In the genomic region with DNA sequence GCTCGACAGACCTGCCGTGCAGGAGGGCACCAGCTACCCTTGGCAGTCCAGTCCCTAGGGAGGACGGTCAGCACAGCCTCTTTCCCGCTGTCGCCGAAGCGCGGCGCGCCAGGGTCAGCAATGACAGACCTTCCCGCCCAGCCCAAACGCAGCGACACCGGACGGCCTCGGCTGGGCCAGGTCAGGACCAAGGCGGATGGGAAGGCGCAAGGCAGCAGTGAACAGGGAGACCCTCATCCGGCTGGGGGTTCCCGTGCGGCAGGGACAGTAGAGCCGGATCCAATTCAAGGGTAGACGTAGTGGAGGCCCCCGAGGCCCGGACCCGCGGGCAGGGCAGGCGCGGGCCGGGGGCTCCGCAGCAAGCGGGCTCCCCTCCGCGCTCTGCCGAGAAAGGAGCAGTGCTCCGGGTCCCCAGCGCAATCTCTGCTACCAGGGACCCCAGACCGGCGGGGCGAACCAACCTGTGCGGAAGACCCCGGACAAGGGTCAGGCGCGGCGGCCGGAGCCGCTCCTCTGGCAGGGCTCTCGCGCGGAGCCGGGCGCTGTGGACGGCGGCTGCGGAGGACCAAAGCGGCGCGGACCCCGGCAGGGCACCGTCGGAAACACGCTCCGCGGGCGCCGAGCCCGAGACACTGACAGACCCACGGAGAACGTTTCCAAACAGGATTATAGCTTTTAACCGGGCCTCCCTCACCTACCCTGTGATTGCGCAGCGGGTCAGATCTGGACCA, we compare ENCODE assay signal across 8 cellular contexts. TPM values are rescaled to one million over a fixed set of nuclear protein-coding genes. Genes with fewer than 3 reads are reported as not detected.
DNase-seq lines count a peak whose midpoint lies in the region; ATAC-seq and TF ChIP-seq lines count a peak whose summit lies in the region.

A gene with protein sequence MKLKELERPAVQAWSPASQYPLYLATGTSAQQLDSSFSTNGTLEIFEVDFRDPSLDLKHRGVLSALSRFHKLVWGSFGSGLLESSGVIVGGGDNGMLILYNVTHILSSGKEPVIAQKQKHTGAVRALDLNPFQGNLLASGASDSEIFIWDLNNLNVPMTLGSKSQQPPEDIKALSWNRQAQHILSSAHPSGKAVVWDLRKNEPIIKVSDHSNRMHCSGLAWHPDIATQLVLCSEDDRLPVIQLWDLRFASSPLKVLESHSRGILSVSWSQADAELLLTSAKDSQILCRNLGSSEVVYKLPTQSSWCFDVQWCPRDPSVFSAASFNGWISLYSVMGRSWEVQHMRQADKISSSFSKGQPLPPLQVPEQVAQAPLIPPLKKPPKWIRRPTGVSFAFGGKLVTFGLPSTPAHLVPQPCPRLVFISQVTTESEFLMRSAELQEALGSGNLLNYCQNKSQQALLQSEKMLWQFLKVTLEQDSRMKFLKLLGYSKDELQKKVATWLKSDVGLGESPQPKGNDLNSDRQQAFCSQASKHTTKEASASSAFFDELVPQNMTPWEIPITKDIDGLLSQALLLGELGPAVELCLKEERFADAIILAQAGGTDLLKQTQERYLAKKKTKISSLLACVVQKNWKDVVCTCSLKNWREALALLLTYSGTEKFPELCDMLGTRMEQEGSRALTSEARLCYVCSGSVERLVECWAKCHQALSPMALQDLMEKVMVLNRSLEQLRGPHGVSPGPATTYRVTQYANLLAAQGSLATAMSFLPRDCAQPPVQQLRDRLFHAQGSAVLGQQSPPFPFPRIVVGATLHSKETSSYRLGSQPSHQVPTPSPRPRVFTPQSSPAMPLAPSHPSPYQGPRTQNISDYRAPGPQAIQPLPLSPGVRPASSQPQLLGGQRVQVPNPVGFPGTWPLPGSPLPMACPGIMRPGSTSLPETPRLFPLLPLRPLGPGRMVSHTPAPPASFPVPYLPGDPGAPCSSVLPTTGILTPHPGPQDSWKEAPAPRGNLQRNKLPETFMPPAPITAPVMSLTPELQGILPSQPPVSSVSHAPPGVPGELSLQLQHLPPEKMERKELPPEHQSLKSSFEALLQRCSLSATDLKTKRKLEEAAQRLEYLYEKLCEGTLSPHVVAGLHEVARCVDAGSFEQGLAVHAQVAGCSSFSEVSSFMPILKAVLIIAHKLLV (minus strand): TSS at position 541 of the 731 bp plus-strand sequence. CDS start 2,909 bp downstream, outside the sequence.

- H3K4me3 Mint-ChIP-seq in activated CD4-positive, alpha-beta T cell treated with anti-CD3 and anti-CD28 coated beads, Interleukin-2, amount 10 ng/mL, durations not matched to agents 24 days and 14 days: no peak within 1 kb of the TSS
- peak within 1 kb of the TSS; percentile 86 for H3K4me3 Mint-ChIP-seq in chondrocyte (ENCODE audit: unreplicated experiment)

- no peak for ATAC-seq in HG02642 (IDR thresholded peaks at IDR 0.05; ENCODE audit: poor library complexity, unreplicated experiment)
- no peak for ATAC-seq in HG03432 (IDR thresholded peaks at IDR 0.05; ENCODE audit: unreplicated experiment)

- intact Hi-C loops in activated CD4-positive, alpha-beta T cell treated with anti-CD3 and anti-CD28 coated beads, Interleukin-2, amount 10 ng/mL, durations not matched to agents 24 days and 14 days (cut with micrococcal nuclease): loop anchor here (2.0 kb wide), 1 partner anchor 37 kb away; no protein-coding TSS in a partner anchor

- DNase-seq in activated CD4-positive, alpha-beta T cell treated with anti-CD3 and anti-CD28 coated beads, Interleukin-2, amount 10 ng/mL, durations not matched to agents 24 days and 14 days: no peak
- no peak for DNase-seq in activated CD4-positive, alpha-beta T cell treated with anti-CD3 and anti-CD28 coated beads, Interleukin-2, amount 50 U/mL, for 1 hour
- DNase-seq in chondrocyte (ENCODE audit: low spot score) (no peak), substantia nigra (lab: John Stamatoyannopoulos, UW) (peak in 42 of 49 donors; percentile 6 to 75 (median 34))
- no peak for DNase-seq in stimulated activated naive CD4-positive, alpha-beta T cell treated with Interleukin-2 at 50 U/mL for 16 hours (lab: John Stamatoyannopoulos, UW)

- H3K36me3 Mint-ChIP-seq in activated CD4-positive, alpha-beta T cell treated with anti-CD3 and anti-CD28 coated beads, Interleukin-2, amount 10 ng/mL, durations not matched to agents 24 days and 14 days (ENCODE audit: low read depth): peaks cover 46% of the 10 kb centered on the region
- peaks cover 12% of the 10 kb centered on the region for H3K36me3 Mint-ChIP-seq in chondrocyte (ENCODE audit: low read depth)

- H3K27me3 ChIP-seq in liver (ENCODE audit: control insufficient read depth in 4 of 4, insufficient read depth in 4 of 4, low read length in 3 of 4): no peaks in the 10 kb centered on the region

- no peak for TF ChIP-seq RAD21 in liver (IDR thresholded peaks at IDR 0.05)

- H3K4me1 Mint-ChIP-seq in activated CD4-positive, alpha-beta T cell treated with anti-CD3 and anti-CD28 coated beads, Interleukin-2, amount 10 ng/mL, durations not matched to agents 24 days and 14 days: peaks cover 36% of the 10 kb centered on the region
- H3K4me1 Mint-ChIP-seq in chondrocyte (ENCODE audit: low read depth): peaks cover 18% of the 10 kb centered on the region

- H3K4me1 ChIP-seq in liver (ENCODE audit: control insufficient read depth in 4 of 4, insufficient read depth in 4 of 4, low read length in 3 of 4): peaks cover 3 to 29% (median 10%) of the 10 kb centered on the region in 4 donors

- H3K27me3 Mint-ChIP-seq in activated CD4-positive, alpha-beta T cell treated with anti-CD3 and anti-CD28 coated beads, Interleukin-2, amount 10 ng/mL, durations not matched to agents 24 days and 14 days: no peaks in the 10 kb centered on the region
- no peaks in the 10 kb centered on the region for H3K27me3 Mint-ChIP-seq in chondrocyte (ENCODE audit: low read depth)

- no peaks in the 10 kb centered on the region for H3K9me3 Mint-ChIP-seq in activated CD4-positive, alpha-beta T cell treated with anti-CD3 and anti-CD28 coated beads, Interleukin-2, amount 10 ng/mL, durations not matched to agents 24 days and 14 days
- H3K9me3 Mint-ChIP-seq in chondrocyte (ENCODE audit: low read depth): no peaks in the 10 kb centered on the region

- peak within 1 kb of the TSS; percentile 50 to 62 (median 51) for H3K4me3 ChIP-seq in liver (ENCODE audit: low read depth in 1 of 3, low read length in 3 of 3)

- H3K27ac ChIP-seq in liver (ENCODE audit: low read depth in 1 of 2, low read length in 2 of 2) (peak within 1 kb of the TSS; percentile 71 to 89), substantia nigra (ENCODE audit: low read depth, low read length, poor library complexity, severe bottlenecking) (peak within 1 kb of the TSS; percentile 35)

- H3K36me3 ChIP-seq in liver (ENCODE audit: control insufficient read depth in 4 of 4, insufficient read depth in 3 of 4, low read depth in 1 of 4, low read length in 3 of 4): peaks cover 0 to 11% (median 10%) of the 10 kb centered on the region in 4 donors

- WGBS in liver: 9% methylated on average over 72 of the region's 72 CpGs

- peak within 1 kb of the TSS in 1 of 2 donors; percentile 72 for H3K9ac ChIP-seq in liver (ENCODE audit: low read depth in 1 of 2, low read length in 2 of 2)

- peak within 1 kb of the TSS; percentile 34 for H3K27ac Mint-ChIP-seq in activated CD4-positive, alpha-beta T cell treated with anti-CD3 and anti-CD28 coated beads, Interleukin-2, amount 10 ng/mL, durations not matched to agents 24 days and 14 days
- peak within 1 kb of the TSS; percentile 81 for H3K27ac Mint-ChIP-seq in chondrocyte (ENCODE audit: unreplicated experiment)

- no peaks in the 10 kb centered on the region for H3K9me3 ChIP-seq in liver (ENCODE audit: control insufficient read depth in 4 of 4, low read length in 3 of 4)

- TF ChIP-seq CTCF in chondrocyte (IDR thresholded peaks at IDR 0.05) (no peak), liver (IDR thresholded peaks at IDR 0.05; ENCODE audit: low read depth, low read length, missing input control) (no peak)

TF ChIP-seq in liver, 16 proteins besides CTCF, POLR2A, EP300 and RAD21 (continues in another document):
- TF ChIP-seq HNF4A (conservative IDR thresholded peaks at IDR 0.05): peak in 1 of 2 donors; percentile 9
- TF ChIP-seq, protein P1, sequence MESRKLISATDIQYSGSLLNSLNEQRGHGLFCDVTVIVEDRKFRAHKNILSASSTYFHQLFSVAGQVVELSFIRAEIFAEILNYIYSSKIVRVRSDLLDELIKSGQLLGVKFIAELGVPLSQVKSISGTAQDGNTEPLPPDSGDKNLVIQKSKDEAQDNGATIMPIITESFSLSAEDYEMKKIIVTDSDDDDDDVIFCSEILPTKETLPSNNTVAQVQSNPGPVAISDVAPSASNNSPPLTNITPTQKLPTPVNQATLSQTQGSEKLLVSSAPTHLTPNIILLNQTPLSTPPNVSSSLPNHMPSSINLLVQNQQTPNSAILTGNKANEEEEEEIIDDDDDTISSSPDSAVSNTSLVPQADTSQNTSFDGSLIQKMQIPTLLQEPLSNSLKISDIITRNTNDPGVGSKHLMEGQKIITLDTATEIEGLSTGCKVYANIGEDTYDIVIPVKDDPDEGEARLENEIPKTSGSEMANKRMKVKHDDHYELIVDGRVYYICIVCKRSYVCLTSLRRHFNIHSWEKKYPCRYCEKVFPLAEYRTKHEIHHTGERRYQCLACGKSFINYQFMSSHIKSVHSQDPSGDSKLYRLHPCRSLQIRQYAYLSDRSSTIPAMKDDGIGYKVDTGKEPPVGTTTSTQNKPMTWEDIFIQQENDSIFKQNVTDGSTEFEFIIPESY (IDR thresholded peaks at IDR 0.05): no peak

RNA-seq across cellular contexts. Expression of the gene that starts here (rescaled TPM):
- 54.2 and 57.0 TPM in 2 replicates for total RNA-seq in activated CD4-positive, alpha-beta T cell treated with anti-CD3 and anti-CD28 coated beads, Interleukin-2, amount 10 ng/mL, durations not matched to agents 24 days and 14 days
- total RNA-seq in chondrocyte (8.5 to 12.4 TPM (median 8.9 TPM) in 3 replicates), liver (1 to 10 TPM; 1.3 to 5.9 TPM)
- polyA plus RNA-seq in liver: 1 to 10 TPM; 1.7 to 6.6 TPM

Comparison
In these comparisons a context has a peak if more than half of its experiments do, and no peak if none do; other contexts are left out.
1. DNase-seq: peak in substantia nigra (42 of 49); none in activated CD4-positive, alpha-beta T cell treated with anti-CD3 and anti-CD28 coated beads, Interleukin-2, amount 10 ng/mL, durations not matched to agents 24 days and 14 days (single experiment), activated CD4-positive, alpha-beta T cell treated with anti-CD3 and anti-CD28 coated beads, Interleukin-2, amount 50 U/mL, for 1 hour (single experiment), chondrocyte (single experiment) and stimulated activated naive CD4-positive, alpha-beta T cell treated with Interleukin-2 at 50 U/mL for 16 hours (single experiment).